ENCODE assay signal across 16 cellular contexts in the genomic region with DNA sequence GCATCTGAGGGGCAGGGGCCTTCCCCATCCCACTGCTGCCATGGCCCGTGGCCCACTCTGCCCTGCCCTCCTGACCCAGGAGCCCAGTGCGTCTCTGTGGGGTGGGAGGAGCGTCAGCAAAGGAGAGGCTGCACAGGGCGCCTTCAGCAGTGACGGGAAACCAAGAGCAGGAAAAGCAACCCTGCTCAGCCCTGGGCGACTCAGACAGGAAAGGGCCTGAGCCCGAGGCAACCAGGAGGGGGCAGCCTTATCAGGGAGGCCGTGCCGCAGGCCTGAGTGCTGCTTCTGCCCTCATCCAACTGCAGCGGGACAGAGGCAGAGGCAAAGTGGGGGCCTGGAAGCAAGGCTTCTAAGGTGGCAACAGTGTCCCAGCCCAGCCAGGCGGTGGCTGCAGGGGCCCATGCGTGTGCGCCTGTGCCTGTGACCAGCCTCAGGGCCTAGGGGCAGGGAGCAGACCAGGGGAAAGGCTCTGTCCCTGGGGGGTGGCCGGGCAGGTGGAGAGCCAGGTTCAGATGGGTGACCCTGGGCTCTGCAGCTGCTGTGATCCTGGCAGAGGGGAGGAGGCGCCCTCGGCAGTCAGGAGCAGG. TPM values are rescaled to one million over a fixed set of nuclear protein-coding genes. Genes with fewer than 3 reads are reported as not detected.
DNase-seq lines count a peak whose midpoint lies in the region; ATAC-seq and TF ChIP-seq lines count a peak whose summit lies in the region.
"Had no signal": no experiment of that assay in that cellular context is flagged by ENCODE, and none has a peak within 500 bp of the region (broad histone marks: within the 10 kb centered on the region; RNA-seq: fewer than 3 reads in every experiment).

No MANE protein-coding gene starts in this region.

- 60 to 82% methylated on average over 1 to 9 of the region's 16 CpGs for WGBS in esophagus squamous epithelium, 2 donors

- no peak for ATAC-seq in GM21515 (IDR thresholded peaks at IDR 0.05; ENCODE audit: unreplicated experiment)
- ATAC-seq: left ventricle myocardium superior had no signal

- H3K4me3 ChIP-seq in colonic mucosa, result no peak overlapping the region
- no peak overlapping the region for H3K4me3 ChIP-seq in esophagus squamous epithelium

- no peak for TF ChIP-seq POLR2A in esophagus squamous epithelium (IDR thresholded peaks at IDR 0.05)

- DNase-seq in DMS53 (lab: John Stamatoyannopoulos, UW), result peak; percentile 51
- no peak for DNase-seq in DMS53 treated with DMSO at 0.1 percent for 48 hours (lab: John Stamatoyannopoulos, UW; ENCODE audit: unreplicated experiment)
- DNase-seq in NCI-H226, result peak; percentile 45
- peak; percentile 17 for DNase-seq in colonic mucosa
- DNase-seq in posterior vena cava (ENCODE audit: low spot score), result peak; percentile 63
- no peak for DNase-seq in esophagus squamous epithelium (lab: John Stamatoyannopoulos, UW)
- no peak for DNase-seq in NCI-H526 treated with DMSO at 0.1 percent for 48 hours (lab: John Stamatoyannopoulos, UW)
- DNase-seq: activated gamma-delta T cell; foreskin melanocyte; KG1; left ventricle myocardium superior; NCI-H2171; nucleus accumbens; stimulated activated naive CD4-positive, alpha-beta T cell had no signal

- intact Hi-C loops in colonic mucosa (cut with DNase I), result no loop called here
- intact Hi-C loops in posterior vena cava (cut with DNase I), result no loop called here
- intact Hi-C loops in esophagus squamous epithelium (cut with DNase I), result loop anchor here (10.0 kb wide), 1 partner anchor 528 kb away; no protein-coding TSS in a partner anchor

- H3K4me1 ChIP-seq in colonic mucosa, result no peaks in the 10 kb centered on the region
- no peaks in the 10 kb centered on the region for H3K4me1 ChIP-seq in esophagus squamous epithelium

- TF ChIP-seq CTCF in colonic mucosa (IDR thresholded peaks at IDR 0.05) (no peak), esophagus squamous epithelium (IDR thresholded peaks at IDR 0.05) (peak in 1 of 6 experiments; percentile 17)

- H3K9me3 ChIP-seq in colonic mucosa, result no peaks in the 10 kb centered on the region
- H3K9me3 ChIP-seq in esophagus squamous epithelium, result no peaks in the 10 kb centered on the region

- no peak overlapping the region for H3K27ac ChIP-seq in colonic mucosa
- no peak overlapping the region for H3K27ac ChIP-seq in esophagus squamous epithelium

- H3K9ac ChIP-seq in colonic mucosa (ENCODE audit: low read depth in 2 of 2, low read length in 2 of 2), result no peak overlapping the region

- H3K27me3 ChIP-seq in colonic mucosa (no peaks in the 10 kb centered on the region), esophagus squamous epithelium (peaks cover 0 to 20% (median 0%) of the 10 kb centered on the region in 4 donors)

- H3K36me3 ChIP-seq in colonic mucosa (no peaks in the 10 kb centered on the region), esophagus squamous epithelium (no peaks in the 10 kb centered on the region)

RNA-seq across cellular contexts. Expression of gene ALPI, which starts 23.3 kb away (rescaled TPM):
- 10 to 100 TPM in 1 of 2 donors, 1 to 10 TPM in 1; 9.4 to 27.1 TPM for total RNA-seq in colonic mucosa
- total RNA-seq in posterior vena cava, result not detected
- not detected for total RNA-seq in esophagus squamous epithelium
- total RNA-seq: A172, left ventricle myocardium superior had no signal

RNA-seq across cellular contexts. Expression of gene ALPG, which starts 26.0 kb away (rescaled TPM):
- total RNA-seq in colonic mucosa, result 1 to 10 TPM; 1.7 to 3.3 TPM
- total RNA-seq in posterior vena cava, result not detected
- not detected for total RNA-seq in esophagus squamous epithelium
- total RNA-seq: A172, left ventricle myocardium superior had no signal

RNA-seq across cellular contexts. Expression of gene ALPP, which starts 54.1 kb away (rescaled TPM):
- total RNA-seq in colonic mucosa (under 1 TPM; 0.11 to 0.37 TPM), posterior vena cava (not detected), esophagus squamous epithelium (not detected)
- total RNA-seq: left ventricle myocardium superior had no signal

RNA-seq across cellular contexts. Expression of gene ECEL1, which starts 54.9 kb away (rescaled TPM):
- total RNA-seq in colonic mucosa (under 1 TPM; 0.12 to 0.40 TPM), posterior vena cava (1 to 10 TPM in 1 of 2 donors, under 1 TPM in 1; 0.52 to 2.8 TPM), esophagus squamous epithelium (under 1 TPM in 1 of 4 donors, not detected in 3; 0.19 TPM)
- total RNA-seq: A172 had no signal

Comparison
In these comparisons a context has a peak if more than half of its experiments do, and no peak if none do; other contexts are left out.
1. DNase-seq: peak in DMS53 (single experiment), NCI-H226 (single experiment), colonic mucosa (single experiment) and posterior vena cava (single experiment); none in DMS53 treated with DMSO at 0.1 percent for 48 hours (single experiment), esophagus squamous epithelium (single experiment) and NCI-H526 treated with DMSO at 0.1 percent for 48 hours (single experiment).
2. RNA of gene ALPI, which starts 23.3 kb away (total RNA-seq): 9.4 to 27.1 TPM in colonic mucosa; not detected in posterior vena cava and not detected in esophagus squamous epithelium; every median in the first group is over 4 times any median in the second.